Comparison of ENCODE assay signal across 12 cellular contexts in genomic region chr19:44740351-44740824, GRCh38. TPM values are rescaled to one million over a fixed set of nuclear protein-coding genes. Genes with fewer than 3 reads are reported as not detected.
DNase-seq lines count a peak whose midpoint lies in the region; FAIRE-seq and TF ChIP-seq lines count a peak whose summit lies in the region.
"Had no signal": no experiment of that assay in that cellular context is flagged by ENCODE, and none has a peak within 500 bp of the region (broad histone marks: within the 10 kb centered on the region; RNA-seq: fewer than 3 reads in every experiment).

No MANE protein-coding gene starts in this region.

- in situ Hi-C loops in mammary epithelial cell (cut with MboI; ENCODE audit: low sequenced_read_pairs in 2 of 2) = no loop called here

- H3K9ac ChIP-seq in mammary epithelial cell (ENCODE audit: insufficient read depth, low read length) = no peak overlapping the region

- H3K9me3 ChIP-seq in breast epithelium (no peaks in the 10 kb centered on the region), mammary epithelial cell (replicated peaks; ENCODE audit: insufficient read depth, low read length) (no peaks in the 10 kb centered on the region), SJSA1 (replicated peaks) (no peaks in the 10 kb centered on the region), tibial nerve (no peaks in the 10 kb centered on the region)
- H3K9me3 ChIP-seq: SJCRH30 had no signal

- H3K27ac ChIP-seq in breast epithelium (peak overlapping the region; percentile 94 to 96), mammary epithelial cell (ENCODE audit: insufficient read depth, low read depth, low read length) (no peak overlapping the region), SJSA1 (0 out of 2 replicates have a peak overlapping the region, but pooled peaks have one; percentile 82), tibial nerve (peak overlapping the region in 3 of 4 donors; percentile 79 to 95 (median 80))
- H3K27ac ChIP-seq: SJCRH30 had no signal

- 86% methylated on average over 3 of the region's 3 CpGs for WGBS in mammary epithelial cell (ENCODE audit: low coverage, missing lambda C conversion rate)
- 48 to 53% methylated on average over 3 of the region's 3 CpGs for WGBS in tibial nerve, 2 donors

- H3K4me3 ChIP-seq in breast epithelium (no peak overlapping the region), mammary epithelial cell (replicated peaks in 1 of 3; ENCODE audit: insufficient read depth in 1 of 3, low read depth in 2 of 3, low read length in 3 of 3) (no peak overlapping the region), SJSA1 (no peak overlapping the region), tibial nerve (no peak overlapping the region)
- H3K4me3 ChIP-seq: SJCRH30 had no signal

- H2AFZ ChIP-seq in mammary epithelial cell (ENCODE audit: low read depth, low read length) = no peak overlapping the region

- H3K4me2 ChIP-seq in mammary epithelial cell (ENCODE audit: insufficient read depth, low read depth, low read length) = no peak overlapping the region

- H4K20me1 ChIP-seq in mammary epithelial cell (ENCODE audit: insufficient read depth, low read length) = no peaks in the 10 kb centered on the region

- intact Hi-C loops in breast epithelium (cut with DNase I; ENCODE audit: low total_unique reads) = no loop called here
- intact Hi-C loops in mammary epithelial cell (cut with micrococcal nuclease) = no loop called here

- dilution Hi-C loops in mammary epithelial cell (cut with HindIII; ENCODE audit: low sequenced_read_pairs) = no loop called here

- FAIRE-seq in RCC 7860 (lab: Jason Lieb, UNC) = no peak

- H3K36me3 ChIP-seq in breast epithelium (no peaks in the 10 kb centered on the region), mammary epithelial cell (ENCODE audit: insufficient read depth, low read length) (no peaks in the 10 kb centered on the region), SJSA1 (no peaks in the 10 kb centered on the region), tibial nerve (no peaks in the 10 kb centered on the region)
- H3K36me3 ChIP-seq: SJCRH30 had no signal

- no peaks in the 10 kb centered on the region for H3K79me2 ChIP-seq in mammary epithelial cell (ENCODE audit: insufficient read depth, low read length)

- TF ChIP-seq EP300 in tibial nerve (IDR thresholded peaks at IDR 0.05) = no peak

- no TSS peak for BruUV-seq in mammary epithelial cell (replicated peaks; lab: Mats Ljungman, UMichigan)

- H3K4me1 ChIP-seq in breast epithelium (peaks cover 18 to 24% of the 10 kb centered on the region in 2 donors), mammary epithelial cell (ENCODE audit: insufficient read depth, low read length) (peaks cover 34% of the 10 kb centered on the region), SJSA1 (replicated peaks) (peaks cover 56% of the 10 kb centered on the region), tibial nerve (peaks cover 0 to 64% (median 32%) of the 10 kb centered on the region in 4 donors)

- TF ChIP-seq POLR2A in breast epithelium (IDR thresholded peaks at IDR 0.05) (no peak), tibial nerve (IDR thresholded peaks at IDR 0.05) (no peak)

- TF ChIP-seq CTCF in breast epithelium (IDR thresholded peaks at IDR 0.05) (no peak), mammary epithelial cell (conservative IDR thresholded peaks at IDR 0.05 in 1 of 2, IDR thresholded peaks at IDR 0.05 in 1 of 2; ENCODE audit: extremely low read depth in 1 of 2, insufficient read depth in 1 of 2, low read depth in 1 of 2, low read length in 2 of 2) (no peak), tibial nerve (IDR thresholded peaks at IDR 0.05) (no peak)

- CTCF ChIA-PET in mammary epithelial cell (lab: Charles Lee; ENCODE audit: low non-redundant PET) = no interaction called here

- H3K27me3 ChIP-seq in breast epithelium (no peaks in the 10 kb centered on the region), mammary epithelial cell (ENCODE audit: insufficient read depth, low read length) (no peaks in the 10 kb centered on the region), SJSA1 (replicated peaks) (no peaks in the 10 kb centered on the region), tibial nerve (no peaks in the 10 kb centered on the region)
- H3K27me3 ChIP-seq: SJCRH30 had no signal

- DNase-seq in breast epithelium (ENCODE audit: low spot score in 2 of 2) (no peak), mammary epithelial cell (no peak), SJSA1 (ENCODE audit: low read depth in 1 of 2, low spot score in 2 of 2) (no peak), iPS-NIHi7 (ENCODE audit: extremely low spot score) (peak; percentile 22), tibial nerve (ENCODE audit: low spot score in 2 of 2) (no peak), NCI-H446 treated with DMSO at 0.1 percent for 48 hours (lab: John Stamatoyannopoulos, UW) (no peak), RCC 7860 (ENCODE audit: low spot score) (no peak)
- no peak for DNase-seq in stimulated activated CD4-positive, alpha-beta T cell treated with anti-CD3 and anti-CD28 coated beads, Interleukin-4, amount 100 ng/mL, for 4 hours
- DNase-seq: amygdala, NCI-H187 treated with DMSO at 0.1 percent for 48 hours, SJCRH30 had no signal

RNA-seq across cellular contexts. Expression of gene BCL3, which starts 8.1 kb away (rescaled TPM):
- 10 to 100 TPM in 2 of 3 donors, 1 to 10 TPM in 1; 4.3 to 37.6 (median 34.4) TPM for total RNA-seq in breast epithelium
- total RNA-seq in mammary epithelial cell = 10 to 100 TPM in 1 of 2 donors, 1 to 10 TPM in 1; 3.7 to 23.4 TPM
- 4.1 TPM for polyA plus RNA-seq in mammary epithelial cell
- 12.2 TPM for polyA minus RNA-seq in mammary epithelial cell
- total RNA-seq in SJSA1 (2014; rRNA removed; shearing (Covaris generic)) = 3.9 and 12.3 TPM in 2 replicates
- 10 to 100 TPM; 10.3 to 37.8 (median 18.0) TPM for total RNA-seq in tibial nerve

RNA-seq across cellular contexts. Expression of gene CBLC, which starts 37.3 kb away (rescaled TPM):
- 10 to 100 TPM in 2 of 3 donors, not detected in 1; 15.7 to 18.1 TPM for total RNA-seq in breast epithelium
- 10 to 100 TPM; 51.2 to 76.7 TPM for total RNA-seq in mammary epithelial cell
- 39.4 TPM for polyA plus RNA-seq in mammary epithelial cell
- polyA minus RNA-seq in mammary epithelial cell = 48.2 TPM
- total RNA-seq in SJSA1 (2014; rRNA removed; shearing (Covaris generic)) = not detected in 2 replicates
- total RNA-seq in tibial nerve = not detected
- total RNA-seq: mesenteric fat pad, SJCRH30 had no signal

RNA-seq across cellular contexts. Expression of gene CEACAM16, which starts 41.4 kb away (rescaled TPM):
- total RNA-seq in breast epithelium (not detected), mammary epithelial cell (not detected), tibial nerve (not detected)
- polyA plus RNA-seq in mammary epithelial cell = not detected
- not detected for polyA minus RNA-seq in mammary epithelial cell
- total RNA-seq in SJSA1 (2014; rRNA removed; shearing (Covaris generic)) = not detected in 2 replicates
- total RNA-seq: mesenteric fat pad had no signal
